20 cellular contexts compared by ENCODE assay signal in the genomic region with DNA sequence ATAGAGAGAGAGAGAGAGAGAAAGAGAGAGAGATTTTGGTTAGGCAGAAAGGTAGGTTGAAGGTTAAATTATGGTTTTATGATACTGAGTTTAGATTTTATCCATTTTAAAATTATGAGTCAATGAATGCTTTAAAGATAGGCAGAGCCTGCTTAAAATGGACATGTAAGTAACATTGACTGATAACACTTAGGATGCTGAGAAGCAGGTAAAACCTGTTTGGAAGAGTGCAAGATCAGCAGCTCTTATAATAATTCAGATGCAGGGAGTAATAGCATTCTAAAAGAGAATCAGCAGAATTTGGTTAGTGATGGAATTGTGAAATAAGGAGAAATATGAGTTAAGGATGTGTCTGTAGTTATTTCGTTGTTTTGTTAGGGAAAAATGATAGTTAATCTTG.
"Had no signal": no experiment of that assay in that cellular context is flagged by ENCODE, and none has a peak within 500 bp of the region (broad histone marks: within the 10 kb centered on the region; RNA-seq: fewer than 3 reads in every experiment).

No MANE protein-coding gene starts in this region.

- H3K4me3 ChIP-seq: esophagus muscularis mucosa, gastroesophageal sphincter, heart left ventricle, hepatocyte, lung, neural progenitor cell, right lobe of liver, suprapubic skin, transverse colon had no signal

- ATAC-seq: foreskin keratinocyte; gastroesophageal sphincter; heart left ventricle; left lobe of liver; right lobe of liver; stimulated activated naive CD8-positive, alpha-beta T cell treated with anti-CD3 and anti-CD28 coated beads, Interleukin-15, amount 100 ng/mL, for 72 hours had no signal

- DNase-seq: effector CD8-positive, alpha-beta T cell; endodermal cell; foreskin keratinocyte; heart left ventricle; kidney; naive B cell; right lobe of liver; small intestine; stimulated activated CD4-positive, alpha-beta T cell treated with anti-CD3 and anti-CD28 coated beads, Interleukin-15, amount 100 ng/mL, for 24 hours; stimulated activated CD4-positive, alpha-beta T cell treated with anti-CD3 and anti-CD28 coated beads, Interleukin-2, amount 100 ng/mL, for 48 hours; stimulated activated naive CD4-positive, alpha-beta T cell; stimulated activated naive CD8-positive, alpha-beta T cell treated with anti-CD3 and anti-CD28 coated beads, Interleukin-15, amount 100 ng/mL, for 72 hours; transverse colon had no signal
